In the genomic region with DNA sequence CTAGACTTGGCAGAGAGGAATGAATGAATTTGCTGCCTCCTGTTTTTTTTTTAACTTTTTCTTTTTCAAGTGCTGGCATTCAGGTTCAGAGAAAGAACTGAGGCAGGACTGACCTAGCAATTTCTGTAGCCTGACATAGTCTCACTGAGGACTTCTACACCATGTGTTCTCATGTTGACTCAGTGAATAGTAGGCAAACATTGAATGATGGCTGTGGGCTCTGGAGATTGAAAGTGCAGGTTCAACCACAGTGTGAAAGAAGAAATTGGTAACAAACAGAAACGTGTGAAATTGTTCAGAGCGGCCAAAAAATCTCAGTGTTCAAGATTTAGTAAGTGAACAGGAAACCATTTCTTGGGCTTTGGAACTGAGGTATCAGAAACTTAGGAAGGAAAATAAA, we compare ENCODE assay signal across 26 cellular contexts.
A peak's percentile ranks its signal among the peaks of the same experiment; 100 is the strongest.
DNase-seq lines count a peak whose midpoint lies in the region; ATAC-seq and TF ChIP-seq lines count a peak whose summit lies in the region.
"Had no signal": no experiment of that assay in that cellular context is flagged by ENCODE, and none has a peak within 500 bp of the region (broad histone marks: within the 10 kb centered on the region; RNA-seq: fewer than 3 reads in every experiment).

No MANE protein-coding gene starts in this region.

- no peaks in the 10 kb centered on the region for H3K9me3 Mint-ChIP-seq in progenitor cell of endocrine pancreas (ENCODE audit: low read depth)
- H3K9me3 Mint-ChIP-seq: activated naive CD4-positive, alpha-beta T cell treated with anti-CD3 and anti-CD28 coated beads, Interleukin-2, amount 50 U/mL, for 24 hours; central memory CD8-positive, alpha-beta T cell; neural progenitor cell had no signal

- TF ChIP-seq CTCF in GM12865 (IDR thresholded peaks at IDR 0.05; ENCODE audit: insufficient read depth, low read depth, low read length, missing control alignments) (no peak), progenitor cell of endocrine pancreas (IDR thresholded peaks at IDR 0.05; ENCODE audit: unreplicated experiment) (no peak)

- no peaks in the 10 kb centered on the region for H3K27me3 Mint-ChIP-seq in progenitor cell of endocrine pancreas
- H3K27me3 Mint-ChIP-seq: activated naive CD4-positive, alpha-beta T cell treated with anti-CD3 and anti-CD28 coated beads, Interleukin-2, amount 50 U/mL, for 24 hours; central memory CD8-positive, alpha-beta T cell had no signal

- no peaks in the 10 kb centered on the region for H3K36me3 Mint-ChIP-seq in progenitor cell of endocrine pancreas (ENCODE audit: insufficient read depth)
- H3K36me3 Mint-ChIP-seq: activated naive CD4-positive, alpha-beta T cell treated with anti-CD3 and anti-CD28 coated beads, Interleukin-2, amount 50 U/mL, for 24 hours; neural progenitor cell had no signal

- no peak overlapping the region for H3K4me3 ChIP-seq in GM12865 (ENCODE audit: low read depth, low read length)
- H3K4me3 ChIP-seq: ascending aorta, HAP-1, lower lobe of right lung, neural progenitor cell, psoas muscle, skin epidermis, thyroid gland had no signal

- H3K4me1 Mint-ChIP-seq in progenitor cell of endocrine pancreas (ENCODE audit: low read depth): peaks cover 23% of the 10 kb centered on the region
- H3K4me1 Mint-ChIP-seq: activated naive CD4-positive, alpha-beta T cell treated with anti-CD3 and anti-CD28 coated beads, Interleukin-2, amount 50 U/mL, for 24 hours; central memory CD8-positive, alpha-beta T cell; neural progenitor cell had no signal

- DNase-seq in GM12865 (ENCODE audit: low read depth) (peak; percentile 89), progenitor cell of endocrine pancreas (ENCODE audit: low spot score, unreplicated experiment) (no peak), NCI-H128 (lab: John Stamatoyannopoulos, UW; ENCODE audit: unreplicated experiment) (no peak), NCI-H82 (lab: John Stamatoyannopoulos, UW) (no peak), HuH-7.5 (ENCODE audit: low spot score) (no peak)
- DNase-seq: ACHN; activated CD4-positive, alpha-beta T cell treated with anti-CD3 and anti-CD28 coated beads for 4 hours; activated T-cell treated with anti-CD3 and anti-CD28 coated beads, Interleukin-2, amount 50 U/mL, for 72 hours; foreskin keratinocyte; lower lobe of right lung; NCI-H1436; NCI-H524 treated with DMSO at 0.1 percent for 48 hours; psoas muscle; Right ventricle myocardium superior; stimulated activated CD4-positive, alpha-beta T cell treated with anti-CD3 and anti-CD28 coated beads, Interleukin-2, amount 100 ng/mL, for 24 hours; stimulated activated naive CD4-positive, alpha-beta T cell; thyroid gland had no signal

- H3K27ac Mint-ChIP-seq in progenitor cell of endocrine pancreas: no peak overlapping the region
- H3K27ac Mint-ChIP-seq: activated naive CD4-positive, alpha-beta T cell treated with anti-CD3 and anti-CD28 coated beads, Interleukin-2, amount 50 U/mL, for 24 hours; activated T-cell treated with anti-CD3 and anti-CD28 coated beads, Interleukin-2, amount 50 U/mL, for 72 hours; neural progenitor cell had no signal

- ATAC-seq in GM19324 (IDR thresholded peaks at IDR 0.05; ENCODE audit: low FRiP score, unreplicated experiment): peak; percentile 49
- peak; percentile 87 for ATAC-seq in HG02852 (IDR thresholded peaks at IDR 0.05; ENCODE audit: unreplicated experiment)
- ATAC-seq in HG03521 (IDR thresholded peaks at IDR 0.05; ENCODE audit: unreplicated experiment): peak; percentile 92
- ATAC-seq: activated T-cell treated with anti-CD3 and anti-CD28 coated beads, Interleukin-2, amount 50 U/mL, for 72 hours; foreskin keratinocyte; lower lobe of right lung; psoas muscle had no signal

- no peak overlapping the region for H3K4me3 Mint-ChIP-seq in progenitor cell of endocrine pancreas (ENCODE audit: low read depth)
- H3K4me3 Mint-ChIP-seq: activated naive CD4-positive, alpha-beta T cell treated with anti-CD3 and anti-CD28 coated beads, Interleukin-2, amount 50 U/mL, for 24 hours; activated T-cell treated with anti-CD3 and anti-CD28 coated beads, Interleukin-2, amount 50 U/mL, for 72 hours; central memory CD8-positive, alpha-beta T cell; neural progenitor cell had no signal
